Comparison of ENCODE assay signal across 27 cellular contexts in genomic region chr18:44856157-44856556, GRCh38.
DNase-seq lines count a peak whose midpoint lies in the region; TF ChIP-seq lines count a peak whose summit lies in the region.
"Had no signal": no experiment of that assay in that cellular context is flagged by ENCODE, and none has a peak within 500 bp of the region (broad histone marks: within the 10 kb centered on the region; RNA-seq: fewer than 3 reads in every experiment).

No MANE protein-coding gene starts in this region.

- H3K27ac Mint-ChIP-seq in type B pancreatic cell: peak overlapping the region; percentile 54
- H3K27ac Mint-ChIP-seq: CD8-positive, alpha-beta memory T cell; naive thymus-derived CD4-positive, alpha-beta T cell; T-helper 2 cell treated with Interferon-gamma antibody and Interleukin-4, amounts not matched to agents 5 μg/mL and 100 μg/mL, for 36 hours had no signal

- H3K4me1 Mint-ChIP-seq in type B pancreatic cell (ENCODE audit: unreplicated experiment): peaks cover 9% of the 10 kb centered on the region
- H3K4me1 Mint-ChIP-seq: CD8-positive, alpha-beta memory T cell had no signal

- no peak overlapping the region for H3K4me3 Mint-ChIP-seq in type B pancreatic cell
- H3K4me3 Mint-ChIP-seq: CD8-positive, alpha-beta memory T cell; naive thymus-derived CD4-positive, alpha-beta T cell; T-helper 2 cell treated with Interferon-gamma antibody and Interleukin-4, amounts not matched to agents 5 μg/mL and 100 μg/mL, for 36 hours had no signal

- H3K4me3 ChIP-seq in epithelial cell of esophagus (ENCODE audit: low read length) (no peak overlapping the region), lower leg skin (ENCODE audit: low read depth, poor library complexity, severe bottlenecking) (no peak overlapping the region)
- H3K4me3 ChIP-seq: HAP-1, PC-9, testis had no signal

- peaks cover 11% of the 10 kb centered on the region for H3K36me3 Mint-ChIP-seq in type B pancreatic cell
- H3K36me3 Mint-ChIP-seq: CD8-positive, alpha-beta memory T cell had no signal

- no peak for TF ChIP-seq CTCF in epithelial cell of esophagus (IDR thresholded peaks at IDR 0.05; ENCODE audit: insufficient read depth, low read depth, low read length, missing control alignments)
- no peak for TF ChIP-seq CTCF in type B pancreatic cell (conservative IDR thresholded peaks at IDR 0.05)
- no peak for TF ChIP-seq CTCF in lower leg skin (IDR thresholded peaks at IDR 0.05)

- intact Hi-C loops in lower leg skin (cut with DNase I; ENCODE audit: low total_unique reads): no loop called here

- peaks cover 4% of the 10 kb centered on the region for H3K9me3 Mint-ChIP-seq in type B pancreatic cell
- H3K9me3 Mint-ChIP-seq: CD8-positive, alpha-beta memory T cell; T-helper 2 cell treated with Interferon-gamma antibody and Interleukin-4, amounts not matched to agents 5 μg/mL and 100 μg/mL, for 36 hours had no signal

- WGBS in lower leg skin, 2 donors: 26 to 35% methylated on average over 1 of the region's 1 CpG

- no peak for TF ChIP-seq POLR2A in lower leg skin (IDR thresholded peaks at IDR 0.05)

- H3K27me3 Mint-ChIP-seq in type B pancreatic cell: peaks cover 3% of the 10 kb centered on the region

- peak; percentile 7 for DNase-seq in NOMO-1 treated with DMSO at 0.1 percent for 48 hours (lab: John Stamatoyannopoulos, UW; ENCODE audit: unreplicated experiment)
- no peak for DNase-seq in NOMO-1 treated with dmso at 0.1 percent for 144 hours (lab: John Stamatoyannopoulos, UW; ENCODE audit: unreplicated experiment)
- peak; percentile 91 for DNase-seq in NCI-H446 treated with DMSO at 0.1 percent for 48 hours (lab: John Stamatoyannopoulos, UW)
- DNase-seq in epithelial cell of esophagus (ENCODE audit: low read depth): peak; percentile 75
- DNase-seq in type B pancreatic cell (ENCODE audit: extremely low spot score, unreplicated experiment): no peak
- no peak for DNase-seq in NCI-H526 treated with DMSO at 0.1 percent for 48 hours (lab: John Stamatoyannopoulos, UW)
- DNase-seq in NCI-H1092 (lab: John Stamatoyannopoulos, UW): no peak
- no peak for DNase-seq in lower leg skin (ENCODE audit: low spot score in 2 of 2)
- DNase-seq: activated CD4-positive, alpha-beta T cell treated with anti-CD3 and anti-CD28 coated beads for 4 hours; activated CD8-positive, alpha-beta memory T cell treated with anti-CD3 and anti-CD28 coated beads for 24 hours; activated gamma-delta T cell treated with Interleukin-2 at 50 U/mL for 16 hours; activated T-cell treated with anti-CD3 and anti-CD28 coated beads, Interleukin-2, amount 50 U/mL, for 1 hour; AML-193; CD8-positive, alpha-beta memory T cell; dermis blood vessel endothelial cell; Karpas-422; left ventricle myocardium superior; midbrain; naive thymus-derived CD4-positive, alpha-beta T cell; NCI-H187 treated with DMSO at 0.1 percent for 48 hours; NCI-H345; SHP77; stimulated activated naive CD8-positive, alpha-beta T cell treated with anti-CD3 and anti-CD28 coated beads, Interleukin-15, Interleukin-2, amounts not matched to agents 100 U/mL and 50 U/mL, for 24 hours; testis had no signal

Comparison
In these comparisons a context has a peak if more than half of its experiments do, and no peak if none do; other contexts are left out.
1. DNase-seq: peak in NOMO-1 treated with DMSO at 0.1 percent for 48 hours (single experiment), NCI-H446 treated with DMSO at 0.1 percent for 48 hours (single experiment) and epithelial cell of esophagus (single experiment); none in NOMO-1 treated with dmso at 0.1 percent for 144 hours (single experiment), type B pancreatic cell (single experiment), NCI-H526 treated with DMSO at 0.1 percent for 48 hours (single experiment), NCI-H1092 (single experiment) and lower leg skin (0 of 2).